ENCODE assay signal across 2 cellular contexts in the genomic region with DNA sequence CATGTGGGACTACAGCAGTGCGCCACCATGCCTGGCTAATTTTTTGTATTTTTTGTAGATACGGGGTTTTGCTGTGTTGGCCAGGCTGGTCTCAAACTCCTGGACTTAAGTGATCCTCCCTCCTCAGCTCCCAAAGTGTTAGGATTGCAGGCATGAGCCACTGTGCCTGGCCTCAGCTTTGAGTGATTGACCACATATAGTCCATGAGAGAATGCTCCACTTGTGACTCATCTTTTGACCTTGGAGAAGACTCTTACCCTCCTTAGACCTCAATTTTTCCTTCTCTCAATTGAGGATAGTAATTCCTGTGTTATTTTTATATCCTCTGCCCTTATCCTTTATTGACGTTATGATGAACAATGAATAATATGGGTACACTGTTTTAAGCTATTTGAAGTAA.
TF ChIP-seq lines count a peak whose summit lies in the region.

No MANE protein-coding gene starts in this region.

TF ChIP-seq in SK-N-SH treated with all-trans-retinoic acid at 6 μM for 48 hours, 23 proteins besides CTCF, POLR2A, EP300 and RAD21:
- TF ChIP-seq ZFP30 (CRISPR knock-in tag; IDR thresholded peaks at IDR 0.05): no peak
- TF ChIP-seq TCF4 (CRISPR knock-in tag; IDR thresholded peaks at IDR 0.05; ENCODE audit: borderline replicate concordance): no peak
- no peak for TF ChIP-seq POU6F1 (CRISPR knock-in tag; IDR thresholded peaks at IDR 0.05; ENCODE audit: borderline replicate concordance, low read depth)
- no peak for TF ChIP-seq RARB (CRISPR knock-in tag; IDR thresholded peaks at IDR 0.05)
- no peak for TF ChIP-seq ARNTL (CRISPR knock-in tag; IDR thresholded peaks at IDR 0.05; ENCODE audit: borderline replicate concordance, low read depth)
- TF ChIP-seq ZNF565 (CRISPR knock-in tag; conservative IDR thresholded peaks at IDR 0.05; ENCODE audit: low read depth): no peak
- no peak for TF ChIP-seq SNAI2 (CRISPR knock-in tag; IDR thresholded peaks at IDR 0.05)
- TF ChIP-seq ZNF8 (CRISPR knock-in tag; IDR thresholded peaks at IDR 0.05): no peak
- no peak for TF ChIP-seq ESRRG (CRISPR knock-in tag; IDR thresholded peaks at IDR 0.05)
- TF ChIP-seq ISL1 (CRISPR knock-in tag; IDR thresholded peaks at IDR 0.05): no peak

TF ChIP-seq in HepG2, 621 proteins besides CTCF, POLR2A, EP300 and RAD21:
- no peak for TF ChIP-seq ZNF883 (CRISPR knock-in tag; IDR thresholded peaks at IDR 0.05; ENCODE audit: not compliant biosample characterization)
- TF ChIP-seq TEAD3 (CRISPR knock-in tag; optimal IDR thresholded peaks at IDR 0.05; ENCODE audit: borderline replicate concordance): no peak
- no peak for TF ChIP-seq GABPB1 (CRISPR knock-in tag; IDR thresholded peaks at IDR 0.05)
- TF ChIP-seq ZNF704 (CRISPR knock-in tag; IDR thresholded peaks at IDR 0.05; ENCODE audit: borderline replicate concordance): no peak
